Comparison of ENCODE assay signal across 18 cellular contexts in genomic region chr10:78807504-78808202, GRCh38.
DNase-seq lines count a peak whose midpoint lies in the region; ATAC-seq and TF ChIP-seq lines count a peak whose summit lies in the region.
"Had no signal": no experiment of that assay in that cellular context is flagged by ENCODE, and none has a peak within 500 bp of the region (broad histone marks: within the 10 kb centered on the region; RNA-seq: fewer than 3 reads in every experiment).

No MANE protein-coding gene starts in this region.

- no peak overlapping the region for H3K4me2 ChIP-seq in mammary epithelial cell (ENCODE audit: insufficient read depth, low read depth, low read length)

- H3K4me1 ChIP-seq in mammary epithelial cell (ENCODE audit: insufficient read depth, low read length): no peaks in the 10 kb centered on the region
- H3K4me1 ChIP-seq in left lung: peaks cover 11 to 25% of the 10 kb centered on the region in 2 donors

- DNase-seq in D341Med (ENCODE audit: low spot score) (peak; percentile 42), WERI-Rb-1 (peak; percentile 26), mesothelial cell of epicardium (ENCODE audit: low spot score in 2 of 2, unreplicated experiment in 2 of 2) (no peak), retina (peak; percentile 61), mammary epithelial cell (no peak), left lung (no peak), NCI-H128 (lab: John Stamatoyannopoulos, UW; ENCODE audit: unreplicated experiment) (no peak)
- DNase-seq in central memory CD4-positive, alpha-beta T cell: no peak
- DNase-seq: C1 segment of cervical spinal cord; MG63; NCI-H1092; NCI-H1694; NCI-H2107; NCI-H345; NCI-H526; NK-92 treated with Interleukin-12 subunit alpha and Interleukin-12 subunit beta, amount 100 ng/mL, for 24 hours; RPMI8226; SIG-M5 had no signal

- H3K4me3 ChIP-seq in WERI-Rb-1 (ENCODE audit: low read depth, low read length) (no peak overlapping the region), mammary epithelial cell (replicated peaks in 1 of 3; ENCODE audit: insufficient read depth in 1 of 3, low read depth in 2 of 3, low read length in 3 of 3) (no peak overlapping the region), left lung (no peak overlapping the region)
- H3K4me3 ChIP-seq: MG63 had no signal

- TF ChIP-seq CTCF in WERI-Rb-1 (IDR thresholded peaks at IDR 0.05; ENCODE audit: low read depth, low read length) (no peak), mesothelial cell of epicardium (IDR thresholded peaks at IDR 0.05; ENCODE audit: unreplicated experiment) (no peak), mammary epithelial cell (conservative IDR thresholded peaks at IDR 0.05 in 1 of 2, IDR thresholded peaks at IDR 0.05 in 1 of 2; ENCODE audit: extremely low read depth in 1 of 2, insufficient read depth in 1 of 2, low read depth in 1 of 2, low read length in 2 of 2) (no peak), left lung (IDR thresholded peaks at IDR 0.05) (no peak)

- no peak for ATAC-seq in left lung

- H3K9me3 ChIP-seq in WERI-Rb-1 (ENCODE audit: severe bottlenecking) (no peaks in the 10 kb centered on the region), mammary epithelial cell (replicated peaks; ENCODE audit: insufficient read depth, low read length) (no peaks in the 10 kb centered on the region), left lung (no peaks in the 10 kb centered on the region)
- H3K9me3 ChIP-seq: MG63 had no signal

- H2AFZ ChIP-seq in mammary epithelial cell (ENCODE audit: low read depth, low read length): no peak overlapping the region

- intact Hi-C loops in mammary epithelial cell (cut with micrococcal nuclease): no loop called here
- intact Hi-C loops in left lung (cut with DNase I): no loop called here

- no peaks in the 10 kb centered on the region for H3K36me3 Mint-ChIP-seq in mesothelial cell of epicardium

- CTCF ChIA-PET in mammary epithelial cell (lab: Charles Lee; ENCODE audit: low non-redundant PET): no interaction called here

- H3K27ac Mint-ChIP-seq in mesothelial cell of epicardium: peak overlapping the region; percentile 43

- 73% methylated on average over 12 of the region's 12 CpGs for WGBS in mammary epithelial cell (ENCODE audit: low coverage, missing lambda C conversion rate)

- no peak overlapping the region for H3K9ac ChIP-seq in mammary epithelial cell (ENCODE audit: insufficient read depth, low read length)

- H3K36me3 ChIP-seq in WERI-Rb-1 (no peaks in the 10 kb centered on the region), mammary epithelial cell (ENCODE audit: insufficient read depth, low read length) (no peaks in the 10 kb centered on the region), left lung (no peaks in the 10 kb centered on the region)
- H3K36me3 ChIP-seq: MG63 had no signal

- no TSS peak for BruUV-seq in mammary epithelial cell (replicated peaks; lab: Mats Ljungman, UMichigan)

- no peak overlapping the region for H3K4me3 Mint-ChIP-seq in mesothelial cell of epicardium

- dilution Hi-C loops in mammary epithelial cell (cut with HindIII; ENCODE audit: low sequenced_read_pairs): no loop called here

- H3K27me3 ChIP-seq in WERI-Rb-1 (ENCODE audit: insufficient read depth, low read depth, severe bottlenecking) (no peaks in the 10 kb centered on the region), mammary epithelial cell (ENCODE audit: insufficient read depth, low read length) (peaks cover 7% of the 10 kb centered on the region), left lung (no peaks in the 10 kb centered on the region)
- H3K27me3 ChIP-seq: MG63 had no signal

- no peaks in the 10 kb centered on the region for H3K9me3 Mint-ChIP-seq in mesothelial cell of epicardium

- no peak overlapping the region for H3K27ac ChIP-seq in WERI-Rb-1
- no peak overlapping the region for H3K27ac ChIP-seq in mammary epithelial cell (ENCODE audit: insufficient read depth, low read depth, low read length)
- H3K27ac ChIP-seq in left lung: no peak overlapping the region

- no peaks in the 10 kb centered on the region for H4K20me1 ChIP-seq in mammary epithelial cell (ENCODE audit: insufficient read depth, low read length)

- peaks cover 59% of the 10 kb centered on the region for H3K4me1 Mint-ChIP-seq in mesothelial cell of epicardium

- in situ Hi-C loops in mammary epithelial cell (cut with MboI; ENCODE audit: low sequenced_read_pairs in 2 of 2): no loop called here

- H3K27me3 Mint-ChIP-seq in mesothelial cell of epicardium (ENCODE audit: low read depth): no peaks in the 10 kb centered on the region

- H3K79me2 ChIP-seq in mammary epithelial cell (ENCODE audit: insufficient read depth, low read length): no peaks in the 10 kb centered on the region

Comparison
In these comparisons a context has a peak if more than half of its experiments do, and no peak if none do; other contexts are left out.
1. DNase-seq: peak in D341Med (single experiment), WERI-Rb-1 (single experiment) and retina (single experiment); none in mesothelial cell of epicardium (0 of 2), mammary epithelial cell (single experiment), central memory CD4-positive, alpha-beta T cell (single experiment), left lung (0 of 2) and NCI-H128 (single experiment).